Comparison of ENCODE assay signal across 11 cellular contexts in genomic region chr16:68993885-68994284, GRCh38.
A peak's percentile ranks its signal among the peaks of the same experiment; 100 is the strongest.
DNase-seq lines count a peak whose midpoint lies in the region; TF ChIP-seq lines count a peak whose summit lies in the region.
"Had no signal": no experiment of that assay in that cellular context is flagged by ENCODE, and none has a peak within 500 bp of the region (broad histone marks: within the 10 kb centered on the region; RNA-seq: fewer than 3 reads in every experiment).

No MANE protein-coding gene starts in this region.

- H3K27ac ChIP-seq in transverse colon: peak overlapping the region; percentile 40 to 55 (median 54)

- in situ Hi-C loops in transverse colon (cut with MboI; ENCODE audit: low pct_ligation_motif_present in 1 of 4, low pct_unique_long_range_greater_than_20kb in 1 of 4, low sequenced_read_pairs in 3 of 4): no loop called here

- 25 to 35% methylated on average over 1 of the region's 1 CpG for WGBS in transverse colon (ENCODE audit: low coverage in 1 of 2), 2 donors

- intact Hi-C loops in transverse colon (cut with DNase I; ENCODE audit: low total_unique reads): no loop called here

- TF ChIP-seq POLR2A in transverse colon (IDR thresholded peaks at IDR 0.05): no peak

- no peaks in the 10 kb centered on the region for H3K9me3 ChIP-seq in transverse colon

- DNase-seq in NCI-H2029 treated with DMSO at 0.1 percent for 48 hours (lab: John Stamatoyannopoulos, UW): peak; percentile 5
- no peak for DNase-seq in NCI-H2029 (lab: John Stamatoyannopoulos, UW)
- peak; percentile 68 for DNase-seq in amniotic stem cell (lab: John Stamatoyannopoulos, UW)
- DNase-seq in iris pigment epithelial cell (ENCODE audit: low read depth): peak; percentile 95
- no peak for DNase-seq in transverse colon
- DNase-seq in DMS79 treated with DMSO at 0.1 percent for 48 hours (lab: John Stamatoyannopoulos, UW): no peak
- no peak for DNase-seq in NAMALWA (ENCODE audit: low spot score)
- no peak for DNase-seq in OCI-M2 (lab: John Stamatoyannopoulos, UW; ENCODE audit: unreplicated experiment)
- DNase-seq: 8988T; activated CD4-positive, alpha-beta T cell treated with anti-CD3 and anti-CD28 coated beads, Interleukin-2, amount 10 ng/mL, durations not matched to agents 7 days and 5 days; H9 had no signal

- H3K4me3 ChIP-seq in transverse colon: no peak overlapping the region

- no peak for TF ChIP-seq EP300 in transverse colon (IDR thresholded peaks at IDR 0.05; ENCODE audit: low read depth)

- no peaks in the 10 kb centered on the region for H3K36me3 ChIP-seq in transverse colon

- H3K4me1 ChIP-seq in transverse colon: peaks cover 0 to 29% (median 4%) of the 10 kb centered on the region in 4 donors

- TF ChIP-seq CTCF in transverse colon (IDR thresholded peaks at IDR 0.05): no peak

- no peaks in the 10 kb centered on the region for H3K27me3 ChIP-seq in transverse colon

Comparison
In these comparisons a context has a peak if more than half of its experiments do, and no peak if none do; other contexts are left out.
1. DNase-seq: peak in NCI-H2029 treated with DMSO at 0.1 percent for 48 hours (single experiment), amniotic stem cell (single experiment) and iris pigment epithelial cell (single experiment); none in NCI-H2029 (single experiment), transverse colon (single experiment), DMS79 treated with DMSO at 0.1 percent for 48 hours (single experiment), NAMALWA (single experiment) and OCI-M2 (single experiment).